In genomic region chr17:2998469-2998893, GRCh38 we compare ENCODE assay signal across 7 cellular contexts.
DNase-seq lines count a peak whose midpoint lies in the region; ATAC-seq and TF ChIP-seq lines count a peak whose summit lies in the region.
"Not testable (repeated sequence)": the region's sequence is repeated elsewhere in the genome, so short reads cannot be mapped to it uniquely, and the experiment has no call there.

No MANE protein-coding gene starts in this region.

- H2AK9ac ChIP-seq in IMR-90 (replicated peaks; ENCODE audit: low read depth, low read length, poor library complexity), result peak overlapping the region; percentile 90

- H4K8ac ChIP-seq in IMR-90 (ENCODE audit: low read depth in 2 of 2, low read length in 2 of 2), result peak overlapping the region; percentile 83 to 97; a peak in 3 of 4 replicates

- not testable (repeated sequence) for H3K27me3 Mint-ChIP-seq in activated naive CD8-positive, alpha-beta T cell treated with anti-CD3 and anti-CD28 coated beads for 36 hours; natural killer cell (ENCODE audit: low read depth in 2 of 2)

- not testable (repeated sequence) for H3K56ac ChIP-seq in IMR-90 (ENCODE audit: extremely low read depth, insufficient read depth, low read length)

- POLR2A ChIA-PET in IMR-90 (lab: Charles Lee; ENCODE audit: unreplicated experiment), result not testable (repeated sequence)

- peak overlapping the region; percentile 96; the same call in 1 of the 2 replicates for H2BK20ac ChIP-seq in IMR-90 (ENCODE audit: low read depth, low read length)

- peak overlapping the region; percentile 77 for H3K27ac ChIP-seq in IMR-90 (ENCODE audit: insufficient read depth, low read length)

- ATAC-seq in IMR-90 (ENCODE audit: low read depth), result peak; percentile 35; the same call in 1 of the 2 replicates
- not testable (repeated sequence) for ATAC-seq in natural killer cell

- H3K9me3 Mint-ChIP-seq in activated naive CD8-positive, alpha-beta T cell treated with anti-CD3 and anti-CD28 coated beads for 36 hours; natural killer cell: not testable (repeated sequence)

- CTCF ChIA-PET in IMR-90 (lab: Yijun Ruan, JAX), result not testable (repeated sequence)

- BruUV-seq in IMR-90 (replicated peaks; lab: Mats Ljungman, UMichigan), result not testable (repeated sequence)

- not testable (repeated sequence) for H3K4me2 ChIP-seq in IMR-90 (ENCODE audit: low read depth, low read length)

- H2AFZ ChIP-seq in IMR-90 (replicated peaks; ENCODE audit: low read length, poor library complexity), result not testable (repeated sequence)

- H3K9me1 ChIP-seq in IMR-90 (ENCODE audit: insufficient read depth, low read length), result peaks cover 14% of the 10 kb centered on the region

- H3K27ac Mint-ChIP-seq in activated naive CD8-positive, alpha-beta T cell treated with anti-CD3 and anti-CD28 coated beads for 36 hours, result peak overlapping the region; percentile 60
- peak overlapping the region; percentile 48 to 57 for H3K27ac Mint-ChIP-seq in natural killer cell

- H2BK120ac ChIP-seq in IMR-90 (ENCODE audit: low read depth, low read length), result peak overlapping the region; percentile 97

- not testable (repeated sequence) for H3K36me3 ChIP-seq in IMR-90 (ENCODE audit: control insufficient read depth, insufficient read depth, low read length)

- peak overlapping the region; percentile 89 for H2AK5ac ChIP-seq in IMR-90 (ENCODE audit: low read depth, low read length)

- not testable (repeated sequence) for H3K4me3 Mint-ChIP-seq in activated naive CD8-positive, alpha-beta T cell treated with anti-CD3 and anti-CD28 coated beads for 36 hours; natural killer cell

- H3K4me3 ChIP-seq in IMR-90 (ENCODE audit: insufficient read depth, low read depth, low read length), result not testable (repeated sequence)

- peak overlapping the region; percentile 86 for H4K91ac ChIP-seq in IMR-90 (ENCODE audit: insufficient read depth, low read depth, low read length)

- peak overlapping the region; percentile 96 for H3K4ac ChIP-seq in IMR-90 (ENCODE audit: low read depth, low read length)

- peak overlapping the region; percentile 79; the same call in 1 of the 3 replicates for H2BK15ac ChIP-seq in IMR-90 (ENCODE audit: low read depth, low read length)

- H3K27me3 ChIP-seq in IMR-90 (ENCODE audit: control insufficient read depth, insufficient read depth, low read length), result not testable (repeated sequence)

- H3K4me1 Mint-ChIP-seq in activated naive CD8-positive, alpha-beta T cell treated with anti-CD3 and anti-CD28 coated beads for 36 hours, result not testable (repeated sequence)
- H3K4me1 Mint-ChIP-seq in natural killer cell, result peaks cover 20 to 28% of the 10 kb centered on the region in 2 donors

- in situ Hi-C loops in IMR-90 (cut with MboI; ENCODE audit: low sequenced_read_pairs), result not testable (repeated sequence)

- H3K14ac ChIP-seq in IMR-90 (replicated peaks; ENCODE audit: low read depth, low read length), result peak overlapping the region; percentile 83

- H3K9me3 ChIP-seq in IMR-90 (ENCODE audit: control insufficient read depth, insufficient read depth, low read length), result not testable (repeated sequence)

- intact Hi-C loops in IMR-90 (cut with micrococcal nuclease); natural killer cell (cut with micrococcal nuclease): not testable (repeated sequence)

- 27% methylated on average over 5 of the region's 8 CpGs; no CpG with 5 or more reads in 1 of the 2 experiments for WGBS in IMR-90 (ENCODE audit: extremely low coverage in 2 of 2, insufficient read length in 1 of 2), 2 experiments

- peak overlapping the region; percentile 95; the same call in 1 of the 2 replicates for H3K18ac ChIP-seq in IMR-90 (ENCODE audit: low read depth, low read length)

- peak; percentile 90 for DNase-seq in EH (ENCODE audit: low read depth)
- peak; percentile 83 for DNase-seq in IMR-90
- peak; percentile 49 for DNase-seq in RKO (ENCODE audit: low spot score)
- DNase-seq in activated naive CD8-positive, alpha-beta T cell treated with anti-CD3 and anti-CD28 coated beads for 36 hours; natural killer cell: not testable (repeated sequence)
- peak; percentile 49 for DNase-seq in fibroblast of gingiva (ENCODE audit: low read depth)
- DNase-seq in iris pigment epithelial cell (ENCODE audit: low read depth), result peak; percentile 27

- not testable (repeated sequence) for H3K9ac ChIP-seq in IMR-90 (ENCODE audit: low read depth, low read length)

- H3K23ac ChIP-seq in IMR-90 (ENCODE audit: low read depth, low read length), result peak overlapping the region; percentile 86; the same call in 1 of the 2 replicates

- H3K36me3 Mint-ChIP-seq in activated naive CD8-positive, alpha-beta T cell treated with anti-CD3 and anti-CD28 coated beads for 36 hours; natural killer cell: not testable (repeated sequence)

- not testable (repeated sequence) for TF ChIP-seq POLR2A in IMR-90 (IDR thresholded peaks at IDR 0.05; ENCODE audit: low read depth, low read length)

- H3K4me1 ChIP-seq in IMR-90 (ENCODE audit: control insufficient read depth, insufficient read depth, low read length), result peaks cover 14% of the 10 kb centered on the region

- TF ChIP-seq RAD21 in IMR-90 (IDR thresholded peaks at IDR 0.05; ENCODE audit: low read length), result not testable (repeated sequence)

- peak overlapping the region; percentile 93; the same call in 1 of the 2 replicates for H4K5ac ChIP-seq in IMR-90 (ENCODE audit: low read depth, low read length)

- dilution Hi-C loops in IMR-90 (cut with HindIII; ENCODE audit: low sequenced_read_pairs, unreplicated experiment), result not testable (repeated sequence)

- not testable (repeated sequence) for H4K20me1 ChIP-seq in IMR-90 (ENCODE audit: insufficient read depth, low read length)

- H3K79me1 ChIP-seq in IMR-90 (ENCODE audit: low read depth in 1 of 2, low read length in 2 of 2), result not testable (repeated sequence)

- TF ChIP-seq CTCF in IMR-90 (conservative IDR thresholded peaks at IDR 0.05; ENCODE audit: low read depth, low read length); natural killer cell (IDR thresholded peaks at IDR 0.05): not testable (repeated sequence)

- peak overlapping the region; percentile 99 for H2BK5ac ChIP-seq in IMR-90 (ENCODE audit: low read depth, low read length, poor library complexity, severe bottlenecking)

TF ChIP-seq in IMR-90, 13 proteins besides CTCF, POLR2A, EP300 and RAD21:
- TF ChIP-seq CEBPB (IDR thresholded peaks at IDR 0.05; ENCODE audit: low read depth, low read length) (peak; percentile 74), FOS (IDR thresholded peaks at IDR 0.05; ENCODE audit: low read depth, low read length) (peak; percentile 68)
